29 cellular contexts compared by ENCODE assay signal in genomic region chr5:179207920-179208705, GRCh38.
"Had no signal": no experiment of that assay in that cellular context is flagged by ENCODE, and none has a peak within 500 bp of the region (broad histone marks: within the 10 kb centered on the region; RNA-seq: fewer than 3 reads in every experiment).

No MANE protein-coding gene starts in this region.

- H3K27me3 Mint-ChIP-seq: dendritic cell treated with granulocyte-macrophage colony-stimulating factor and Interleukin-4, amounts not matched to agents 40 ng/mL and 50 ng/mL, for 4 days had no signal

- H3K9ac ChIP-seq: parathyroid adenoma had no signal

- H3K36me3 Mint-ChIP-seq: natural killer cell; stimulated activated memory B cell treated with anti-CD40 and anti-IgM and Interleukin-4, amounts not matched to agents 10 μg/mL and 1 μg/mL and 100 μg/mL, for 72 hours had no signal

- H2AFZ ChIP-seq: parathyroid adenoma had no signal

- H3K36me3 ChIP-seq: colonic mucosa, gastrocnemius medialis, heart right ventricle, lower lobe of right lung, neutrophil, prostate gland, sigmoid colon, thoracic aorta, upper lobe of left lung, uterus had no signal

- H3K27ac ChIP-seq: colonic mucosa, epithelial cell of prostate, gastrocnemius medialis, heart right ventricle, lower lobe of right lung, neutrophil, parathyroid adenoma, prostate gland, sigmoid colon, thoracic aorta, tibial nerve, upper lobe of left lung, uterus had no signal

- H3K27me3 ChIP-seq: colonic mucosa, gastrocnemius medialis, neutrophil, sigmoid colon, tibial nerve, upper lobe of left lung, uterus had no signal

- H3K9me3 ChIP-seq: colonic mucosa, gastrocnemius medialis, heart right ventricle, lower lobe of right lung, neutrophil, prostate gland, sigmoid colon, thoracic aorta, tibial nerve, upper lobe of left lung, uterus had no signal

- FAIRE-seq: islet of Langerhans had no signal

- H3K27ac Mint-ChIP-seq: dendritic cell treated with granulocyte-macrophage colony-stimulating factor and Interleukin-4, amounts not matched to agents 40 ng/mL and 50 ng/mL, for 4 days; endodermal cell; natural killer cell; stimulated activated memory B cell treated with anti-CD40 and anti-IgM and Interleukin-4, amounts not matched to agents 10 μg/mL and 1 μg/mL and 100 μg/mL, for 72 hours had no signal

- H3K79me2 ChIP-seq: parathyroid adenoma had no signal

- DNase-seq: colonic mucosa; effector CD8-positive, alpha-beta T cell; endodermal cell; foreskin fibroblast; gastrocnemius medialis; heart right ventricle; hippocampal formation; left colon; left ventricle myocardium superior; lower lobe of right lung; natural killer cell; retina; sigmoid colon; stimulated activated CD4-positive, alpha-beta T cell treated with anti-CD3 and anti-CD28 coated beads, Interleukin-2, amount 100 ng/mL, for 24 hours; stimulated activated CD4-positive, alpha-beta T cell treated with anti-CD3 and anti-CD28 coated beads, Interleukin-4, amount 100 ng/mL, for 24 hours; stimulated activated naive CD8-positive, alpha-beta T cell treated with anti-CD3 and anti-CD28 coated beads, Interleukin-15, Interleukin-2, amounts not matched to agents 100 U/mL and 50 U/mL, for 24 hours; uterus had no signal

- H3K4me1 Mint-ChIP-seq: central memory CD8-positive, alpha-beta T cell; endodermal cell; natural killer cell; stimulated activated memory B cell treated with anti-CD40 and anti-IgM and Interleukin-4, amounts not matched to agents 10 μg/mL and 1 μg/mL and 100 μg/mL, for 72 hours had no signal

- H3K4me3 Mint-ChIP-seq: central memory CD8-positive, alpha-beta T cell; dendritic cell treated with granulocyte-macrophage colony-stimulating factor and Interleukin-4, amounts not matched to agents 40 ng/mL and 50 ng/mL, for 4 days; endodermal cell; natural killer cell; stimulated activated memory B cell treated with anti-CD40 and anti-IgM and Interleukin-4, amounts not matched to agents 10 μg/mL and 1 μg/mL and 100 μg/mL, for 72 hours had no signal

- ATAC-seq: esophagus mucosa; gastrocnemius medialis; left colon; left ventricle myocardium superior; natural killer cell; stimulated activated memory B cell treated with anti-CD40 and anti-IgM and Interleukin-4, amounts not matched to agents 10 μg/mL and 1 μg/mL and 100 μg/mL, for 72 hours; stimulated activated naive CD8-positive, alpha-beta T cell treated with anti-CD3 and anti-CD28 coated beads, Interleukin-15, Interleukin-2, amounts not matched to agents 100 U/mL and 50 U/mL, for 24 hours had no signal

- H3K4me1 ChIP-seq: colonic mucosa, gastrocnemius medialis, heart right ventricle, lower lobe of right lung, parathyroid adenoma, prostate gland, sigmoid colon, upper lobe of left lung, uterus had no signal

- H3K4me3 ChIP-seq: colonic mucosa, gastrocnemius medialis, heart right ventricle, lower lobe of right lung, prostate gland, sigmoid colon, thoracic aorta, tibial nerve, upper lobe of left lung, uterus had no signal

- H3K9me3 Mint-ChIP-seq: central memory CD8-positive, alpha-beta T cell; dendritic cell treated with granulocyte-macrophage colony-stimulating factor and Interleukin-4, amounts not matched to agents 40 ng/mL and 50 ng/mL, for 4 days; endodermal cell; natural killer cell; stimulated activated memory B cell treated with anti-CD40 and anti-IgM and Interleukin-4, amounts not matched to agents 10 μg/mL and 1 μg/mL and 100 μg/mL, for 72 hours had no signal
